In the genomic region with DNA sequence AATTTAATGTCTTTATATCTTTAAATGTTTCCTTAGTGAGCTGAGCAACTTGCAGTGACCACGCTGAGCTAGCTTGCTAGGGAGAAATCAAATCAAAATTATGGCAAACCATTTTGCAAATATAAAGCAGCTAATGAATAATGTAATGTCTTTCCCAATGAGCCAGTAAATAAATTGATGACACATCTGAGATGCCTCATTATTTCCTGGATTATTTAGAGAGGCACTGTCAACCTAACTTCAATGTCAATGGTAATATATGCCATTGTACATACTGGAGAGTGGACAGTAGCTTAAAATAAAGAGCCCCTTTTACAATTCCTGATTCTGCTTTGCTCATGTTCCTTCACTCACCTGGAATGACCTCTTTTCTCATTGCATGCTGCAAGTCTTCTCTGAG, we compare ENCODE assay signal across 12 cellular contexts.
"Had no signal": no experiment of that assay in that cellular context is flagged by ENCODE, and none has a peak within 500 bp of the region (broad histone marks: within the 10 kb centered on the region; RNA-seq: fewer than 3 reads in every experiment).

No MANE protein-coding gene starts in this region.

- H3K27me3 ChIP-seq: tibial nerve had no signal

- H3K36me3 Mint-ChIP-seq: activated naive CD8-positive, alpha-beta T cell had no signal

- H3K27ac Mint-ChIP-seq: activated naive CD8-positive, alpha-beta T cell; natural killer cell treated with Interleukin-12 subunit alpha and Interleukin-12 subunit beta and Interleukin-15 and Interleukin-18, amount 100 ng/mL, for 72 hours; T-helper 2 cell treated with Interferon-gamma antibody and Interleukin-4, amounts not matched to agents 5 μg/mL and 100 μg/mL, for 36 hours had no signal

- ATAC-seq: activated CD4-positive, CD25-positive, alpha-beta regulatory T cell treated with anti-CD3 and anti-CD28 coated beads, Interleukin-2, amount 50 U/mL, for 24 hours; mucosa of descending colon; natural killer cell treated with Interleukin-12 subunit alpha and Interleukin-12 subunit beta and Interleukin-15 and Interleukin-18, amount 100 ng/mL, for 72 hours had no signal

- H3K9ac ChIP-seq: parathyroid adenoma had no signal

- H3K4me3 Mint-ChIP-seq: activated naive CD8-positive, alpha-beta T cell; natural killer cell treated with Interleukin-12 subunit alpha and Interleukin-12 subunit beta and Interleukin-15 and Interleukin-18, amount 100 ng/mL, for 72 hours; T-helper 2 cell treated with Interferon-gamma antibody and Interleukin-4, amounts not matched to agents 5 μg/mL and 100 μg/mL, for 36 hours had no signal

- H3K9me3 ChIP-seq: tibial nerve had no signal

- H3K36me3 ChIP-seq: tibial nerve had no signal

- DNase-seq: activated effector memory CD4-positive, alpha-beta T cell treated with Interleukin-2 at 50 U/mL for 16 hours; activated T-cell treated with anti-CD3 and anti-CD28 coated beads, Interleukin-2, amount 50 U/mL, for 1 hour; mucosa of descending colon; SHP77 treated with DMSO at 0.1 percent for 48 hours; SW 1271 had no signal

- H3K27ac ChIP-seq: parathyroid adenoma had no signal

- H3K4me1 ChIP-seq: parathyroid adenoma had no signal

- H3K4me3 ChIP-seq: lung, mucosa of descending colon, tibial nerve had no signal
